ENCODE assay signal across 2 cellular contexts in the genomic region with DNA sequence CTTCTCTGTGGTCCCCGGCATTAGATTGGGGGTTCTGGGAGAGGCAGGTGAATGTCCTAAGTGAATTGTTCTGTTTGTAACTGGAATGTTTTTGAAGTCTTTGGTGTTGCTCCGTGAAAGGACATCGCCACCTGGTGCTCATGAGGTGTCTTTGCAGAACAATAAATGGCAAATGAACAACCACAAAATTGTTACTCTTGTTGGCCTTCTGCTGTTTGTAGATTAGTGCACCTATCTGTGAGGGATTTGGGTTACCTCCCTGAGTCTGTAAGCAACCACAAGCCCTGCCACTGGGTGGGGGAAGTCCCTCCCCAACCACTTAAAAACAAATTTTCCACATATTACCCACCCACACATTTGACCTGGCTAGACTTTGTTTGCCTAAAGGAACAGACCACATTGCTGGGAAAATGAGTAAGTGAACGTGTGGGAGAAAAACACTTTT.
TF ChIP-seq lines count a peak whose summit lies in the region.

No MANE protein-coding gene starts in this region.

TF ChIP-seq in IMR-90, 13 proteins besides CTCF, POLR2A, EP300 and RAD21:
- no peak for TF ChIP-seq NFE2L2 (IDR thresholded peaks at IDR 0.05; ENCODE audit: low read depth, low read length)
- TF ChIP-seq FOS (IDR thresholded peaks at IDR 0.05; ENCODE audit: low read depth, low read length) = peak; percentile 20; the same call in 1 of the 2 replicates
- no peak for TF ChIP-seq MXI1 (IDR thresholded peaks at IDR 0.05; ENCODE audit: borderline replicate concordance, low read depth, low read length)
- no peak for TF ChIP-seq MAZ (IDR thresholded peaks at IDR 0.05; ENCODE audit: borderline replicate concordance, low read depth, low read length)
- TF ChIP-seq, protein P1, sequence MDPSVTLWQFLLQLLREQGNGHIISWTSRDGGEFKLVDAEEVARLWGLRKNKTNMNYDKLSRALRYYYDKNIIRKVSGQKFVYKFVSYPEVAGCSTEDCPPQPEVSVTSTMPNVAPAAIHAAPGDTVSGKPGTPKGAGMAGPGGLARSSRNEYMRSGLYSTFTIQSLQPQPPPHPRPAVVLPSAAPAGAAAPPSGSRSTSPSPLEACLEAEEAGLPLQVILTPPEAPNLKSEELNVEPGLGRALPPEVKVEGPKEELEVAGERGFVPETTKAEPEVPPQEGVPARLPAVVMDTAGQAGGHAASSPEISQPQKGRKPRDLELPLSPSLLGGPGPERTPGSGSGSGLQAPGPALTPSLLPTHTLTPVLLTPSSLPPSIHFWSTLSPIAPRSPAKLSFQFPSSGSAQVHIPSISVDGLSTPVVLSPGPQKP (IDR thresholded peaks at IDR 0.05; ENCODE audit: borderline replicate concordance, low read depth, low read length) = no peak
- TF ChIP-seq RCOR1 (IDR thresholded peaks at IDR 0.05; ENCODE audit: insufficient replicate concordance, low read length) = no peak
- peak; percentile 55 for TF ChIP-seq BHLHE40 (IDR thresholded peaks at IDR 0.05; ENCODE audit: low read depth, low read length)
- TF ChIP-seq CHD1 (IDR thresholded peaks at IDR 0.05; ENCODE audit: low read depth, low read length) = no peak
- peak; percentile 72 for TF ChIP-seq SMC3 (IDR thresholded peaks at IDR 0.05; ENCODE audit: low read depth, low read length)
- no peak for TF ChIP-seq MAFK (IDR thresholded peaks at IDR 0.05; ENCODE audit: low read depth, low read length)
- no peak for TF ChIP-seq CEBPB (IDR thresholded peaks at IDR 0.05; ENCODE audit: low read depth, low read length)
- TF ChIP-seq, protein P2, sequence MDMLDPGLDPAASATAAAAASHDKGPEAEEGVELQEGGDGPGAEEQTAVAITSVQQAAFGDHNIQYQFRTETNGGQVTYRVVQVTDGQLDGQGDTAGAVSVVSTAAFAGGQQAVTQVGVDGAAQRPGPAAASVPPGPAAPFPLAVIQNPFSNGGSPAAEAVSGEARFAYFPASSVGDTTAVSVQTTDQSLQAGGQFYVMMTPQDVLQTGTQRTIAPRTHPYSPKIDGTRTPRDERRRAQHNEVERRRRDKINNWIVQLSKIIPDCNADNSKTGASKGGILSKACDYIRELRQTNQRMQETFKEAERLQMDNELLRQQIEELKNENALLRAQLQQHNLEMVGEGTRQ (IDR thresholded peaks at IDR 0.05; ENCODE audit: low read depth, low read length) = no peak
- TF ChIP-seq RFX5 (IDR thresholded peaks at IDR 0.05; ENCODE audit: low read depth, low read length) = no peak

TF ChIP-seq in SK-N-SH, 30 proteins besides CTCF, POLR2A, EP300 and RAD21:
- no peak for TF ChIP-seq RFX5 (IDR thresholded peaks at IDR 0.05; ENCODE audit: low read length)
- TF ChIP-seq, protein P3, sequence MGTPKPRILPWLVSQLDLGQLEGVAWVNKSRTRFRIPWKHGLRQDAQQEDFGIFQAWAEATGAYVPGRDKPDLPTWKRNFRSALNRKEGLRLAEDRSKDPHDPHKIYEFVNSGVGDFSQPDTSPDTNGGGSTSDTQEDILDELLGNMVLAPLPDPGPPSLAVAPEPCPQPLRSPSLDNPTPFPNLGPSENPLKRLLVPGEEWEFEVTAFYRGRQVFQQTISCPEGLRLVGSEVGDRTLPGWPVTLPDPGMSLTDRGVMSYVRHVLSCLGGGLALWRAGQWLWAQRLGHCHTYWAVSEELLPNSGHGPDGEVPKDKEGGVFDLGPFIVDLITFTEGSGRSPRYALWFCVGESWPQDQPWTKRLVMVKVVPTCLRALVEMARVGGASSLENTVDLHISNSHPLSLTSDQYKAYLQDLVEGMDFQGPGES (IDR thresholded peaks at IDR 0.05; ENCODE audit: low read depth, low read length) = no peak
- no peak for TF ChIP-seq EZH2phosphoT487 (IDR thresholded peaks at IDR 0.05; ENCODE audit: borderline replicate concordance, low read depth)
- TF ChIP-seq FOXM1 (IDR thresholded peaks at IDR 0.05; ENCODE audit: low read depth) = no peak
- peak; percentile 57 for TF ChIP-seq SMC3 (IDR thresholded peaks at IDR 0.05; ENCODE audit: low read depth, low read length)
- no peak for TF ChIP-seq NFIC (IDR thresholded peaks at IDR 0.05; ENCODE audit: borderline replicate concordance)
- TF ChIP-seq, protein P4, sequence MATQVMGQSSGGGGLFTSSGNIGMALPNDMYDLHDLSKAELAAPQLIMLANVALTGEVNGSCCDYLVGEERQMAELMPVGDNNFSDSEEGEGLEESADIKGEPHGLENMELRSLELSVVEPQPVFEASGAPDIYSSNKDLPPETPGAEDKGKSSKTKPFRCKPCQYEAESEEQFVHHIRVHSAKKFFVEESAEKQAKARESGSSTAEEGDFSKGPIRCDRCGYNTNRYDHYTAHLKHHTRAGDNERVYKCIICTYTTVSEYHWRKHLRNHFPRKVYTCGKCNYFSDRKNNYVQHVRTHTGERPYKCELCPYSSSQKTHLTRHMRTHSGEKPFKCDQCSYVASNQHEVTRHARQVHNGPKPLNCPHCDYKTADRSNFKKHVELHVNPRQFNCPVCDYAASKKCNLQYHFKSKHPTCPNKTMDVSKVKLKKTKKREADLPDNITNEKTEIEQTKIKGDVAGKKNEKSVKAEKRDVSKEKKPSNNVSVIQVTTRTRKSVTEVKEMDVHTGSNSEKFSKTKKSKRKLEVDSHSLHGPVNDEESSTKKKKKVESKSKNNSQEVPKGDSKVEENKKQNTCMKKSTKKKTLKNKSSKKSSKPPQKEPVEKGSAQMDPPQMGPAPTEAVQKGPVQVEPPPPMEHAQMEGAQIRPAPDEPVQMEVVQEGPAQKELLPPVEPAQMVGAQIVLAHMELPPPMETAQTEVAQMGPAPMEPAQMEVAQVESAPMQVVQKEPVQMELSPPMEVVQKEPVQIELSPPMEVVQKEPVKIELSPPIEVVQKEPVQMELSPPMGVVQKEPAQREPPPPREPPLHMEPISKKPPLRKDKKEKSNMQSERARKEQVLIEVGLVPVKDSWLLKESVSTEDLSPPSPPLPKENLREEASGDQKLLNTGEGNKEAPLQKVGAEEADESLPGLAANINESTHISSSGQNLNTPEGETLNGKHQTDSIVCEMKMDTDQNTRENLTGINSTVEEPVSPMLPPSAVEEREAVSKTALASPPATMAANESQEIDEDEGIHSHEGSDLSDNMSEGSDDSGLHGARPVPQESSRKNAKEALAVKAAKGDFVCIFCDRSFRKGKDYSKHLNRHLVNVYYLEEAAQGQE (IDR thresholded peaks at IDR 0.05; ENCODE audit: low read depth, low read length) = no peak
- no peak for TF ChIP-seq YY1 (IDR thresholded peaks at IDR 0.05; ENCODE audit: low read depth)
